ENCODE assay signal across 11 cellular contexts in the genomic region with DNA sequence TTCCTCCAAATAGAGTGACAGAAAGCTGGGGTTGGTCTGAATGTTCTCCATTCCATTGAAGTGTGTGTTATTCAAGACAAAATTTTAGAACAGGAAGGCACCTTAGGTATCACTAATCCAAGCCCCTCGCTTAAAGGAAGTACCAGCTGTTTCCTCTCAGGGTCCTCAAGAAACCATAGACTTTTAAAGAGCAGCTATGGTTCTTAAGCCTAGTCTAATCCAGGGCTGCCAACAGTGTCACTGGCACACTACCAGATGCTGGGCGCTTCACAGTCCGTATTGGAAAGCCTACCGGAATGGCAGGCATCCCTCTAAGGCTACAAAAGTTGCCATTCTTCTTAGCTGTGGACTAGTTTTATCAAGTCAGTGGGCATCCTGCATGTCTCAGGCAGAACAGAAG. TPM values are rescaled to one million over a fixed set of nuclear protein-coding genes. Genes with fewer than 3 reads are reported as not detected.
DNase-seq lines count a peak whose midpoint lies in the region; ATAC-seq lines count a peak whose summit lies in the region.
"Had no signal": no experiment of that assay in that cellular context is flagged by ENCODE, and none has a peak within 500 bp of the region (broad histone marks: within the 10 kb centered on the region; RNA-seq: fewer than 3 reads in every experiment).

No MANE protein-coding gene starts in this region.

- H3K36me3 ChIP-seq in GM23248 (ENCODE audit: low read depth) = no peaks in the 10 kb centered on the region
- H3K36me3 ChIP-seq: cardiac muscle cell had no signal

- H4K20me1 ChIP-seq in GM23248 (ENCODE audit: insufficient read depth) = no peaks in the 10 kb centered on the region

- no peak for DNase-seq in activated naive CD4-positive, alpha-beta T cell treated with anti-CD3 and anti-CD28 coated beads for 36 hours
- no peak for DNase-seq in activated naive CD4-positive, alpha-beta T cell treated with anti-CD3 and anti-CD28 coated beads, Interleukin-2, amount 50 U/mL, for 72 hours (ENCODE audit: low spot score in 2 of 2)
- peak; percentile 28 for DNase-seq in KG1 (lab: John Stamatoyannopoulos, UW)
- DNase-seq in activated T-helper 2 cell treated with anti-CD3 and anti-CD28 coated beads, Interferon-gamma antibody, Interleukin-2, Interleukin-4, amounts not matched to agents 10 μg/mL and 5 μg/mL and 100 μg/mL, durations not matched to agents 14 hours and 24 hours and 36 hours (ENCODE audit: low spot score) = no peak
- no peak for DNase-seq in stimulated activated effector memory CD8-positive, alpha-beta T cell treated with anti-CD3 and anti-CD28 coated beads, Interleukin-12 subunit alpha, Interleukin-12 subunit beta, amount 100 ng/mL, for 72 hours (ENCODE audit: low spot score in 2 of 2)
- no peak for DNase-seq in GM23248
- DNase-seq in activated effector memory CD4-positive, alpha-beta T cell treated with Interleukin-2 at 50 U/mL for 16 hours = no peak
- DNase-seq in NCI-H1436 treated with DMSO at 0.1 percent for 48 hours (lab: John Stamatoyannopoulos, UW) = no peak
- DNase-seq: AML-193, mucosa of descending colon had no signal

- no peaks in the 10 kb centered on the region for H3K79me2 ChIP-seq in GM23248 (ENCODE audit: insufficient read depth)

- peaks cover 26% of the 10 kb centered on the region for H3K36me3 Mint-ChIP-seq in activated naive CD4-positive, alpha-beta T cell treated with anti-CD3 and anti-CD28 coated beads for 36 hours (ENCODE audit: low read depth)
- H3K36me3 Mint-ChIP-seq in activated naive CD4-positive, alpha-beta T cell treated with anti-CD3 and anti-CD28 coated beads, Interleukin-2, amount 50 U/mL, for 72 hours = peaks cover 32 to 33% of the 10 kb centered on the region in 2 donors
- H3K36me3 Mint-ChIP-seq in activated T-helper 2 cell treated with anti-CD3 and anti-CD28 coated beads, Interferon-gamma antibody, Interleukin-2, Interleukin-4, amounts not matched to agents 10 μg/mL and 5 μg/mL and 100 μg/mL, durations not matched to agents 14 hours and 24 hours and 36 hours (ENCODE audit: low read depth) = peaks cover 30% of the 10 kb centered on the region
- peaks cover 9% of the 10 kb centered on the region for H3K36me3 Mint-ChIP-seq in stimulated activated effector memory CD8-positive, alpha-beta T cell treated with anti-CD3 and anti-CD28 coated beads, Interleukin-12 subunit alpha, Interleukin-12 subunit beta, amount 100 ng/mL, for 72 hours

- H3K27me3 Mint-ChIP-seq in activated naive CD4-positive, alpha-beta T cell treated with anti-CD3 and anti-CD28 coated beads for 36 hours (ENCODE audit: low read depth) = no peaks in the 10 kb centered on the region
- H3K27me3 Mint-ChIP-seq in activated T-helper 2 cell treated with anti-CD3 and anti-CD28 coated beads, Interferon-gamma antibody, Interleukin-2, Interleukin-4, amounts not matched to agents 10 μg/mL and 5 μg/mL and 100 μg/mL, durations not matched to agents 14 hours and 24 hours and 36 hours (ENCODE audit: low read depth) = no peaks in the 10 kb centered on the region

- no peak for ATAC-seq in activated naive CD4-positive, alpha-beta T cell treated with anti-CD3 and anti-CD28 coated beads, Interleukin-2, amount 50 U/mL, for 72 hours
- ATAC-seq in stimulated activated effector memory CD8-positive, alpha-beta T cell treated with anti-CD3 and anti-CD28 coated beads, Interleukin-12 subunit alpha, Interleukin-12 subunit beta, amount 100 ng/mL, for 72 hours = no peak
- ATAC-seq: mucosa of descending colon had no signal

- H3K9me3 ChIP-seq in GM23248 (ENCODE audit: low read depth) = no peaks in the 10 kb centered on the region
- H3K9me3 ChIP-seq: mucosa of descending colon had no signal

- no peak overlapping the region for H2AFZ ChIP-seq in GM23248

- CTCF ChIA-PET in activated naive CD4-positive, alpha-beta T cell treated with anti-CD3 and anti-CD28 coated beads for 36 hours (lab: Charles Lee) = interaction anchor here (0.9 to 1.8 kb wide), 2 partner anchors 17 to 162 kb away, joined by 3 to 7 read pairs; no protein-coding TSS in a partner anchor

- no peaks in the 10 kb centered on the region for H3K9me2 ChIP-seq in GM23248 (ENCODE audit: insufficient read depth)

- H3K27me3 ChIP-seq in GM23248 (replicated peaks; ENCODE audit: insufficient read depth) = no peaks in the 10 kb centered on the region
- H3K27me3 ChIP-seq: cardiac muscle cell had no signal

- 72 to 73% methylated on average over 4 of the region's 4 CpGs for WGBS in GM23248 (ENCODE audit: low coverage in 1 of 2, low lambda C conversion rate in 2 of 2, missing lambda C conversion rate in 2 of 2), 2 experiments

- H3K9me3 Mint-ChIP-seq in activated naive CD4-positive, alpha-beta T cell treated with anti-CD3 and anti-CD28 coated beads for 36 hours = peaks cover 14% of the 10 kb centered on the region
- peaks cover 4 to 9% of the 10 kb centered on the region in 2 donors for H3K9me3 Mint-ChIP-seq in activated naive CD4-positive, alpha-beta T cell treated with anti-CD3 and anti-CD28 coated beads, Interleukin-2, amount 50 U/mL, for 72 hours
- H3K9me3 Mint-ChIP-seq in activated T-helper 2 cell treated with anti-CD3 and anti-CD28 coated beads, Interferon-gamma antibody, Interleukin-2, Interleukin-4, amounts not matched to agents 10 μg/mL and 5 μg/mL and 100 μg/mL, durations not matched to agents 14 hours and 24 hours and 36 hours = peaks cover 14% of the 10 kb centered on the region
- peaks cover 7% of the 10 kb centered on the region for H3K9me3 Mint-ChIP-seq in stimulated activated effector memory CD8-positive, alpha-beta T cell treated with anti-CD3 and anti-CD28 coated beads, Interleukin-12 subunit alpha, Interleukin-12 subunit beta, amount 100 ng/mL, for 72 hours

- no peak overlapping the region for H3K9ac ChIP-seq in GM23248

- in situ Hi-C loops in GM23248 (cut with MboI) = no loop called here

- H3K27ac Mint-ChIP-seq in activated naive CD4-positive, alpha-beta T cell treated with anti-CD3 and anti-CD28 coated beads for 36 hours = peak overlapping the region; percentile 100
- H3K27ac Mint-ChIP-seq in activated naive CD4-positive, alpha-beta T cell treated with anti-CD3 and anti-CD28 coated beads, Interleukin-2, amount 50 U/mL, for 72 hours = peak overlapping the region in 1 of 2 donors; percentile 99
- H3K27ac Mint-ChIP-seq in activated T-helper 2 cell treated with anti-CD3 and anti-CD28 coated beads, Interferon-gamma antibody, Interleukin-2, Interleukin-4, amounts not matched to agents 10 μg/mL and 5 μg/mL and 100 μg/mL, durations not matched to agents 14 hours and 24 hours and 36 hours = no peak overlapping the region
- H3K27ac Mint-ChIP-seq in stimulated activated effector memory CD8-positive, alpha-beta T cell treated with anti-CD3 and anti-CD28 coated beads, Interleukin-12 subunit alpha, Interleukin-12 subunit beta, amount 100 ng/mL, for 72 hours = peak overlapping the region; percentile 23

- no peak overlapping the region for H3K4me3 ChIP-seq in GM23248
- H3K4me3 ChIP-seq: cardiac muscle cell, mucosa of descending colon had no signal

- peak overlapping the region; percentile 96 for H3K4me3 Mint-ChIP-seq in activated naive CD4-positive, alpha-beta T cell treated with anti-CD3 and anti-CD28 coated beads for 36 hours
- H3K4me3 Mint-ChIP-seq in activated T-helper 2 cell treated with anti-CD3 and anti-CD28 coated beads, Interferon-gamma antibody, Interleukin-2, Interleukin-4, amounts not matched to agents 10 μg/mL and 5 μg/mL and 100 μg/mL, durations not matched to agents 14 hours and 24 hours and 36 hours (ENCODE audit: low read depth) = peak overlapping the region; percentile 95
- H3K4me3 Mint-ChIP-seq in stimulated activated effector memory CD8-positive, alpha-beta T cell treated with anti-CD3 and anti-CD28 coated beads, Interleukin-12 subunit alpha, Interleukin-12 subunit beta, amount 100 ng/mL, for 72 hours = peak overlapping the region; percentile 88

- H3K27ac ChIP-seq in GM23248 = no peak overlapping the region
- H3K27ac ChIP-seq: cardiac muscle cell had no signal

- no peak overlapping the region for H3K4me2 ChIP-seq in GM23248 (ENCODE audit: unreplicated experiment)

- H3K4me1 Mint-ChIP-seq in activated naive CD4-positive, alpha-beta T cell treated with anti-CD3 and anti-CD28 coated beads for 36 hours (ENCODE audit: low read depth) = peaks cover 68% of the 10 kb centered on the region
- H3K4me1 Mint-ChIP-seq in activated T-helper 2 cell treated with anti-CD3 and anti-CD28 coated beads, Interferon-gamma antibody, Interleukin-2, Interleukin-4, amounts not matched to agents 10 μg/mL and 5 μg/mL and 100 μg/mL, durations not matched to agents 14 hours and 24 hours and 36 hours (ENCODE audit: low read depth) = peaks cover 59% of the 10 kb centered on the region
- H3K4me1 Mint-ChIP-seq in stimulated activated effector memory CD8-positive, alpha-beta T cell treated with anti-CD3 and anti-CD28 coated beads, Interleukin-12 subunit alpha, Interleukin-12 subunit beta, amount 100 ng/mL, for 72 hours = peaks cover 59% of the 10 kb centered on the region

- H3F3A ChIP-seq in GM23248 (ENCODE audit: insufficient read depth) = peaks cover 22% of the 10 kb centered on the region

- intact Hi-C loops in activated naive CD4-positive, alpha-beta T cell treated with anti-CD3 and anti-CD28 coated beads for 36 hours (cut with micrococcal nuclease) = loop anchor here (1.0 to 10.0 kb wide), 10 partner anchors 12 to 1228 kb away; a partner anchor contains a TSS
- intact Hi-C loops in activated T-helper 2 cell treated with anti-CD3 and anti-CD28 coated beads, Interferon-gamma antibody, Interleukin-2, Interleukin-4, amounts not matched to agents 10 μg/mL and 5 μg/mL and 100 μg/mL, durations not matched to agents 14 hours and 24 hours and 36 hours (cut with micrococcal nuclease) = loop anchor here (5.0 to 10.0 kb wide), 4 partner anchors 350 to 858 kb away; a partner anchor contains a TSS

- H3K4me1 ChIP-seq in GM23248 (ENCODE audit: insufficient read depth) = peaks cover 17% of the 10 kb centered on the region

RNA-seq across cellular contexts. Expression of a gene that starts 1.9 kb away (rescaled TPM):
- total RNA-seq in activated naive CD4-positive, alpha-beta T cell treated with anti-CD3 and anti-CD28 coated beads for 36 hours = 10 to 100 TPM; 32.9 to 34.2 TPM
- total RNA-seq in activated naive CD4-positive, alpha-beta T cell treated with anti-CD3 and anti-CD28 coated beads, Interleukin-2, amount 50 U/mL, for 72 hours = 10 to 100 TPM; 18.3 to 19.4 TPM
- total RNA-seq in activated T-helper 2 cell treated with anti-CD3 and anti-CD28 coated beads, Interferon-gamma antibody, Interleukin-2, Interleukin-4, amounts not matched to agents 10 μg/mL and 5 μg/mL and 100 μg/mL, durations not matched to agents 14 hours and 24 hours and 36 hours = 15.2 and 15.5 TPM in 2 replicates
- 1.0 and 2.7 TPM in 2 replicates for total RNA-seq in GM23248 (2014; rRNA removed; shearing (Covaris generic))
- 3.8 and 4.8 TPM in 2 replicates for polyA plus RNA-seq in GM23248 (2016; fragmentation: Nextera tagmentation; extraction: Ambion mirVana)
